In the genomic region with DNA sequence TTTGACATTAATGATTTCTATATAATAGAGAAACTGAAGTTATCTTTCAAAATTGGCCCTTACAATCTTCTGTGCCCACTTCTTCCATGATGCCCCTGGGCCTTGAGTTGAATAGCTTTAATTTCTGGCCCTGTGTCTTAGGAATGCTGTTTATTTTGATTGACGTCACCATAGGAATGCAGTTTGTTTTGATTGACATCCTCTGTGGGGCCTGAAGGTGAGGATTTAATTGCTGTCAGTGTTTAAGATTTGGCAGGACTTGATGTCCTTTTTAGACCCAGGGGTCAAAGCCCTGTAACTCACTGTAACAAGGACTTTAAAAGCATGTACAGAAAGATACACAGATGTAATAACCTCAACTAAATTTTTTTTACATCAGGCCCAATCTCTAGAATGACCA, we compare ENCODE assay signal across 20 cellular contexts.
DNase-seq lines count a peak whose midpoint lies in the region; ATAC-seq and TF ChIP-seq lines count a peak whose summit lies in the region.
"Had no signal": no experiment of that assay in that cellular context is flagged by ENCODE, and none has a peak within 500 bp of the region (broad histone marks: within the 10 kb centered on the region; RNA-seq: fewer than 3 reads in every experiment).

No MANE protein-coding gene starts in this region.

- H3K4me3 ChIP-seq in HCT116 (replicated peaks in 1 of 2; ENCODE audit: low read depth in 1 of 2, low read length in 2 of 2), result no peak overlapping the region
- H3K4me3 ChIP-seq: GM12878 had no signal

- H2AFZ ChIP-seq in HCT116 (ENCODE audit: low read depth, low read length, poor library complexity, severe bottlenecking), result no peak overlapping the region

- TF ChIP-seq CTCF in HCT116 (IDR thresholded peaks at IDR 0.05 in 2 of 3, conservative IDR thresholded peaks at IDR 0.05 in 1 of 3; ENCODE audit: borderline replicate concordance in 1 of 3, insufficient read depth in 1 of 3, low read depth in 2 of 3, low read length in 2 of 3), result no peak

- intact Hi-C loops in HCT116 (cut with micrococcal nuclease), result no loop called here

- no peaks in the 10 kb centered on the region for H3K36me3 ChIP-seq in HCT116 (ENCODE audit: control insufficient read depth in 1 of 2, insufficient read depth in 2 of 2, low read length in 2 of 2)

- no peaks in the 10 kb centered on the region for H3K9me2 ChIP-seq in HCT116 (ENCODE audit: insufficient read depth)

- DNase-seq in HCT116 (ENCODE audit: low read depth, low spot score), result peak; percentile 13
- peak; percentile 47 for DNase-seq in M059J (ENCODE audit: low read depth)
- peak; percentile 69 for DNase-seq in dermis blood vessel endothelial cell
- peak; percentile 9 for DNase-seq in renal cortical epithelial cell (ENCODE audit: low read depth)
- no peak for DNase-seq in middle frontal gyrus (ENCODE audit: extremely low spot score, low spot score)
- no peak for DNase-seq in DMS79 treated with DMSO at 0.1 percent for 48 hours (lab: John Stamatoyannopoulos, UW)
- DNase-seq: CD4-positive, CD25-positive, alpha-beta regulatory T cell; GOT3; KG1; MV-4-11; NCI-H1105 treated with DMSO at 0.1 percent for 48 hours; NCI-H2081; NCI-H2171; NCI-H345; NCI-H524 treated with DMSO at 0.1 percent for 48 hours; NCI-H82 had no signal

- no peaks in the 10 kb centered on the region for H3K27me3 ChIP-seq in HCT116 (ENCODE audit: insufficient read depth, low read length)

- H4K20me1 ChIP-seq in HCT116 (ENCODE audit: insufficient read depth), result no peaks in the 10 kb centered on the region

- no peak overlapping the region for H3K27ac ChIP-seq in HCT116 (ENCODE audit: low read depth, low read length)
- H3K27ac ChIP-seq: HL-60 had no signal

- H3K9ac ChIP-seq in HCT116 (ENCODE audit: low read length), result no peak overlapping the region

- TF ChIP-seq RAD21 in HCT116 (IDR thresholded peaks at IDR 0.05; ENCODE audit: low read depth), result no peak

- no peaks in the 10 kb centered on the region for H3K9me3 ChIP-seq in HCT116 (ENCODE audit: control insufficient read depth in 1 of 2, insufficient read depth in 1 of 2, low read depth in 1 of 2, low read length in 2 of 2)

- H3K4me1 ChIP-seq in HCT116 (ENCODE audit: control insufficient read depth in 1 of 2, insufficient read depth in 2 of 2, low read length in 2 of 2), result peaks cover 19 to 25% of the 10 kb centered on the region in 2 experiments

- CTCF ChIA-PET in HCT116 (lab: Charles Lee), result no interaction called here

- H3K79me2 ChIP-seq in HCT116 (ENCODE audit: insufficient read depth, low read length), result no peaks in the 10 kb centered on the region

- H3K4me2 ChIP-seq in HCT116 (ENCODE audit: low read length), result peak overlapping the region; percentile 31

- no peak; the same call in 1 of the 2 replicates for ATAC-seq in HCT116
- no peak for ATAC-seq in HG02885 (IDR thresholded peaks at IDR 0.05; ENCODE audit: poor library complexity, unreplicated experiment)
- ATAC-seq: GM12878, Panc1 had no signal

- no TSS peak for BruUV-seq in HCT116 (replicated peaks; lab: Mats Ljungman, UMichigan)

- RAD21 ChIA-PET in HCT116 (lab: Charles Lee; ENCODE audit: low non-redundant PET in 1 of 2, low total read pairs in 2 of 2, uncharacterized antibody in 2 of 2, unreplicated experiment in 2 of 2), result no interaction called here

- POLR2A ChIA-PET in HCT116 (lab: Charles Lee), result no interaction called here

- TF ChIP-seq POLR2A in HCT116 (IDR thresholded peaks at IDR 0.05; ENCODE audit: borderline replicate concordance, extremely low read depth, insufficient read depth, insufficient read length), result no peak

TF ChIP-seq in HCT116, 20 proteins besides CTCF, POLR2A, EP300 and RAD21:
- TF ChIP-seq EZH2 (IDR thresholded peaks at IDR 0.05) (no peak), YY1 (IDR thresholded peaks at IDR 0.05; ENCODE audit: extremely low read depth, insufficient replicate concordance, low read depth, low read length) (no peak), ZNF274 (IDR thresholded peaks at IDR 0.05; ENCODE audit: low read depth, low read length) (no peak), FOSL1 (IDR thresholded peaks at IDR 0.05; ENCODE audit: low read depth) (no peak), SP1 (IDR thresholded peaks at IDR 0.05; ENCODE audit: low read depth) (no peak), EZH2phosphoT487 (IDR thresholded peaks at IDR 0.05; ENCODE audit: borderline replicate concordance) (no peak), POLR2AphosphoS5 (IDR thresholded peaks at IDR 0.05; ENCODE audit: low read depth, low read length) (no peak)
- TF ChIP-seq, protein P1, sequence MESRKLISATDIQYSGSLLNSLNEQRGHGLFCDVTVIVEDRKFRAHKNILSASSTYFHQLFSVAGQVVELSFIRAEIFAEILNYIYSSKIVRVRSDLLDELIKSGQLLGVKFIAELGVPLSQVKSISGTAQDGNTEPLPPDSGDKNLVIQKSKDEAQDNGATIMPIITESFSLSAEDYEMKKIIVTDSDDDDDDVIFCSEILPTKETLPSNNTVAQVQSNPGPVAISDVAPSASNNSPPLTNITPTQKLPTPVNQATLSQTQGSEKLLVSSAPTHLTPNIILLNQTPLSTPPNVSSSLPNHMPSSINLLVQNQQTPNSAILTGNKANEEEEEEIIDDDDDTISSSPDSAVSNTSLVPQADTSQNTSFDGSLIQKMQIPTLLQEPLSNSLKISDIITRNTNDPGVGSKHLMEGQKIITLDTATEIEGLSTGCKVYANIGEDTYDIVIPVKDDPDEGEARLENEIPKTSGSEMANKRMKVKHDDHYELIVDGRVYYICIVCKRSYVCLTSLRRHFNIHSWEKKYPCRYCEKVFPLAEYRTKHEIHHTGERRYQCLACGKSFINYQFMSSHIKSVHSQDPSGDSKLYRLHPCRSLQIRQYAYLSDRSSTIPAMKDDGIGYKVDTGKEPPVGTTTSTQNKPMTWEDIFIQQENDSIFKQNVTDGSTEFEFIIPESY (IDR thresholded peaks at IDR 0.05; ENCODE audit: extremely low read depth, insufficient replicate concordance, low read length), result no peak

Comparison
In these comparisons a context has a peak if more than half of its experiments do, and no peak if none do; other contexts are left out.
1. DNase-seq: peak in HCT116 (single experiment), M059J (single experiment), dermis blood vessel endothelial cell (single experiment) and renal cortical epithelial cell (single experiment); none in middle frontal gyrus (single experiment) and DMS79 treated with DMSO at 0.1 percent for 48 hours (single experiment).